15 cellular contexts compared by ENCODE assay signal in the genomic region with DNA sequence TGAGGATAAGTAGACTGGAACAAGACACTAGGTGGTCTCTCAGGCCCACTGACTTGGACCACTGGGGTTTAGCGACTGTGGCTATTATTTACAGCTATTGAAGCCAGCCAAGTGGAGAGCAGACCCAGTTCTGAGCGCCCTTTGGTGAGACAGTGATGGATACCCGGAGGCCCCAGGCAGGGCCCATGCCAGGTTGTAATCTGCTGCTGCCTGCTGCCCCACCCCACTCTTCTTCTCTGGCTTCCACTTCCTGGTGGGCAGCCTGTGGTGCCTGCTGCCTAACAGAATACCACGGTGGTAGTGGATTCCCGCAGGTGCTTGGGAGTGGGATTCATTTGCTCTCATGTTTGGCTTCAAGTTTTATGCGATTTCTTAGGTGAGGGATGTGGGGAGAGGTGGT. TPM values are rescaled to one million over a fixed set of nuclear protein-coding genes. Genes with fewer than 3 reads are reported as not detected.
"Had no signal": no experiment of that assay in that cellular context is flagged by ENCODE, and none has a peak within 500 bp of the region (broad histone marks: within the 10 kb centered on the region; RNA-seq: fewer than 3 reads in every experiment).

No MANE protein-coding gene starts in this region.

- H3K4me3 Mint-ChIP-seq: activated naive CD8-positive, alpha-beta T cell; nephron; T-helper 2 cell treated with Interferon-gamma antibody and Interleukin-4, amounts not matched to agents 5 μg/mL and 100 μg/mL, for 36 hours had no signal

- H3K27me3 Mint-ChIP-seq: activated naive CD8-positive, alpha-beta T cell had no signal

- ATAC-seq: gastroesophageal sphincter, left cardiac atrium, psoas muscle had no signal

- H3K36me3 Mint-ChIP-seq: activated naive CD8-positive, alpha-beta T cell had no signal

- DNase-seq: activated CD4-positive, alpha-beta T cell treated with anti-CD3 and anti-CD28 coated beads, Interleukin-2, amount 50 U/mL, for 1 hour; activated gamma-delta T cell; activated T-cell treated with anti-CD3 and anti-CD28 coated beads, Interleukin-2, amount 50 U/mL, for 1 hour; amniotic stem cell; heart right ventricle; left cardiac atrium; mucosa of descending colon had no signal

- H3K9me3 Mint-ChIP-seq: nephron; T-helper 2 cell treated with Interferon-gamma antibody and Interleukin-4, amounts not matched to agents 5 μg/mL and 100 μg/mL, for 36 hours had no signal

- H3K27ac Mint-ChIP-seq: activated naive CD8-positive, alpha-beta T cell; nephron; T-helper 2 cell treated with Interferon-gamma antibody and Interleukin-4, amounts not matched to agents 5 μg/mL and 100 μg/mL, for 36 hours had no signal

RNA-seq across cellular contexts. Expression of gene RAB44, which starts 0.6 kb away (rescaled TPM):
- total RNA-seq: activated CD8-positive, alpha-beta memory T cell treated with anti-CD3 and anti-CD28 coated beads for 36 hours; lung microvascular endothelial cell; smooth muscle cell had no signal
